ENCODE assay signal across 11 cellular contexts in genomic region chr18:22838639-22839487, GRCh38.
DNase-seq lines count a peak whose midpoint lies in the region; ATAC-seq, FAIRE-seq and TF ChIP-seq lines count a peak whose summit lies in the region.
"Had no signal": no experiment of that assay in that cellular context is flagged by ENCODE, and none has a peak within 500 bp of the region (broad histone marks: within the 10 kb centered on the region; RNA-seq: fewer than 3 reads in every experiment).

No MANE protein-coding gene starts in this region.

- H3K4me1 Mint-ChIP-seq in astrocyte (ENCODE audit: low read depth, unreplicated experiment) (no peaks in the 10 kb centered on the region), CD14-positive monocyte (no peaks in the 10 kb centered on the region)

- H3K27me3 ChIP-seq in GM06990 (replicated peaks; ENCODE audit: control insufficient read depth, insufficient read depth, low read length) = no peaks in the 10 kb centered on the region
- no peaks in the 10 kb centered on the region for H3K27me3 ChIP-seq in astrocyte (ENCODE audit: insufficient read depth, low read length)
- H3K27me3 ChIP-seq in BE2C = no peaks in the 10 kb centered on the region

- H4K20me1 ChIP-seq in astrocyte (ENCODE audit: insufficient read depth, low read length) = no peaks in the 10 kb centered on the region

- H3K27ac Mint-ChIP-seq in astrocyte (ENCODE audit: unreplicated experiment) = no peak overlapping the region
- no peak overlapping the region for H3K27ac Mint-ChIP-seq in CD14-positive monocyte

- H2AFZ ChIP-seq in astrocyte (ENCODE audit: low read depth, low read length) = peak overlapping the region; percentile 28

- no peak overlapping the region for H3K4me3 ChIP-seq in GM06990 (replicated peaks; ENCODE audit: low read depth, low read length)
- no peak overlapping the region for H3K4me3 ChIP-seq in astrocyte (ENCODE audit: insufficient read depth, low read depth, low read length)
- H3K4me3 ChIP-seq in BE2C (ENCODE audit: low read depth, low read length) = no peak overlapping the region
- H3K4me3 ChIP-seq: smooth muscle cell had no signal

- FAIRE-seq in astrocyte (lab: Jason Lieb, UNC) = no peak

- H3K36me3 Mint-ChIP-seq in astrocyte (ENCODE audit: low read depth, unreplicated experiment) (no peaks in the 10 kb centered on the region), CD14-positive monocyte (no peaks in the 10 kb centered on the region)

- H3K27ac ChIP-seq in astrocyte (ENCODE audit: low read depth, low read length) = no peak overlapping the region

- H3K4me1 ChIP-seq in astrocyte (ENCODE audit: insufficient read depth, low read length) (peaks cover under 1% of the 10 kb centered on the region), BE2C (peaks cover 4% of the 10 kb centered on the region; the same call in 1 of the 2 replicates)

- H3K36me3 ChIP-seq in GM06990 (ENCODE audit: control insufficient read depth, insufficient read depth, low read length) (no peaks in the 10 kb centered on the region), astrocyte (ENCODE audit: insufficient read depth, low read length) (no peaks in the 10 kb centered on the region), BE2C (no peaks in the 10 kb centered on the region)

- ATAC-seq in GM19035 (IDR thresholded peaks at IDR 0.05; ENCODE audit: unreplicated experiment) (peak; percentile 66), HG03025 (IDR thresholded peaks at IDR 0.05; ENCODE audit: low FRiP score, unreplicated experiment) (peak; percentile 63)

- H3K27me3 Mint-ChIP-seq in astrocyte (ENCODE audit: low read depth, unreplicated experiment) (peaks cover 10% of the 10 kb centered on the region), CD14-positive monocyte (ENCODE audit: low read depth in 3 of 3) (peaks cover 0 to 2% (median 0%) of the 10 kb centered on the region in 3 donors)

- peak overlapping the region; percentile 9 for H3K4me2 ChIP-seq in astrocyte (ENCODE audit: low read length)
- H3K4me2 ChIP-seq: smooth muscle cell had no signal

- no peaks in the 10 kb centered on the region for H3K79me2 ChIP-seq in astrocyte (ENCODE audit: insufficient read depth, low read length)

- H3K4me3 Mint-ChIP-seq in astrocyte (ENCODE audit: unreplicated experiment) = no peak overlapping the region
- H3K4me3 Mint-ChIP-seq in CD14-positive monocyte = no peak overlapping the region

- H3K9me3 Mint-ChIP-seq in astrocyte (ENCODE audit: unreplicated experiment) (peaks cover 6% of the 10 kb centered on the region), CD14-positive monocyte (peaks cover 0 to 2% (median 0%) of the 10 kb centered on the region in 7 donors)

- no peaks in the 10 kb centered on the region for H3K9me3 ChIP-seq in astrocyte (ENCODE audit: insufficient read depth, low read depth, low read length)
- H3K9me3 ChIP-seq in BE2C = no peaks in the 10 kb centered on the region

- TF ChIP-seq CTCF in GM06990 (IDR thresholded peaks at IDR 0.05; ENCODE audit: insufficient read depth, low read length, poor library complexity, severe bottlenecking) = no peak
- TF ChIP-seq CTCF in astrocyte (IDR thresholded peaks at IDR 0.05; ENCODE audit: insufficient read depth, low read depth, low read length) = no peak
- TF ChIP-seq CTCF in CD14-positive monocyte (IDR thresholded peaks at IDR 0.05) = no peak
- no peak for TF ChIP-seq CTCF in BE2C (IDR thresholded peaks at IDR 0.05; ENCODE audit: low read depth, low read length)

- intact Hi-C loops in CD14-positive monocyte (cut with micrococcal nuclease) = no loop called here

- no peak overlapping the region for H3K9ac ChIP-seq in astrocyte (ENCODE audit: low read length)

- DNase-seq in GM06990 (ENCODE audit: extremely low read depth, insufficient read length) (peak; percentile 20), astrocyte (ENCODE audit: low read depth) (no peak), NCI-H1417 (lab: John Stamatoyannopoulos, UW) (no peak), CD14-positive monocyte (ENCODE audit: low spot score) (no peak), NCI-H2196 (lab: John Stamatoyannopoulos, UW; ENCODE audit: unreplicated experiment) (no peak), BE2C (no peak)
- DNase-seq: NCI-H1436; stimulated activated naive CD4-positive, alpha-beta T cell treated with Interleukin-2 at 50 U/mL for 16 hours had no signal
